ENCODE assay signal across 9 cellular contexts in the genomic region with DNA sequence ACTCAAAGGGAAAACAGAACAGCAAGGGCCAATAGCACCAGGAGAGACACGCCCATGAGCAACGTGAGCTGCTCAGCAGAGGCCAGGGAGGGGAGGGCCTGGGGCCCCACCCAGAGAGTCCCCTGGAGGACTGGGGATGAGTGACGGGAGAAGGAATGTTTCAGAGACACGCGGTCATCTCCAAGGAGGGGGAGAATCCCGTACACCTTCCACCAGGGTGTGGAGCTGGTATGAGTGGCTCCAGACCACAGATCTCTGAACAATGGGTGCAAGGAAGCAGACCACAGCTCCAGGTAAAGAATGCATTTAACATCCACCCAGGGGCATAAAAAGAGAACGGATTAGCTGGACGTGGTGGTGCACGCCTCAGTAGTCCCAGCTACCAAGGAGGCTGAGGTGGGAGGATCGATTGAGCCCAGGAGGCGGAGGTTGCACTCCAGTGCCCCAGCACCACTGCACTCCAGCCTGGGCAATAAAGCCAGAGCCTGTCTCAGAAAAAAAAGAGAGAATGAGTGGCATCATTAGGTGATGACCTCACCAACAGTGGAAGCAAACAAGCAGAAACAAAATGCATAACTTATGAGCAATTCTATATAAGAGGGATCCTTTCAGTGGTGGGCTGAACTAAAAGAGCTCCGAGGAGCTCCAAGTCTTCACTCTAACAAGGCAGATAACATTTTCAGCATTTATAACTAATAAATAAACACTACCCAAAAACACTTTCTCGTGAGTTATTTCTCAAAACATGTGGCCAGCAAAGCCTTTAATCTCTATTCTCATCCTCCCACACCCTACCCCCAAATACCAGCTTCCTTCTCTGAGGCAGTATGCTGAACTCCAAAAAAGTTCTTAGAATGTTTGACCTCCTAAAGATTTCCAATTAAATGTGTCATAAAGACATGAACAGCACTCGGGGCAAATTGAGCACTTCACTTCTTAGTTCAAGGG. TPM values are rescaled to one million over a fixed set of nuclear protein-coding genes. Genes with fewer than 3 reads are reported as not detected.
DNase-seq lines count a peak whose midpoint lies in the region; ATAC-seq and TF ChIP-seq lines count a peak whose summit lies in the region.
"Had no signal": no experiment of that assay in that cellular context is flagged by ENCODE, and none has a peak within 500 bp of the region (broad histone marks: within the 10 kb centered on the region; RNA-seq: fewer than 3 reads in every experiment).

No MANE protein-coding gene starts in this region.

- H3K9ac ChIP-seq in DND-41 (ENCODE audit: low read depth, low read length) (no peak overlapping the region), fibroblast of lung (ENCODE audit: insufficient read depth, low read length) (no peak overlapping the region)

- CTCF ChIA-PET in RWPE1 (lab: Yijun Ruan, JAX) = interaction anchor here (0.7 to 3.1 kb wide), 6 partner anchors 32 to 774 kb away, joined by 3 to 18 read pairs (median 4); no protein-coding TSS in a partner anchor

- H3K36me3 ChIP-seq in DND-41 (ENCODE audit: insufficient read depth, low read length) (peaks cover 59% of the 10 kb centered on the region), fibroblast of lung (ENCODE audit: control insufficient read depth, insufficient read depth, low read length) (peaks cover 6% of the 10 kb centered on the region), psoas muscle (ENCODE audit: insufficient read depth in 1 of 2, low read depth in 1 of 2) (peaks cover 0 to 12% of the 10 kb centered on the region in 2 donors)

- H3K4me3 ChIP-seq in DND-41 (ENCODE audit: low read depth in 1 of 2, low read length in 2 of 2) = no peak overlapping the region
- no peak overlapping the region for H3K4me3 ChIP-seq in fibroblast of lung (replicated peaks in 1 of 4; ENCODE audit: control extremely low read depth in 1 of 4, insufficient read depth in 1 of 4, low read depth in 3 of 4, low read length in 4 of 4)
- peak overlapping the region; percentile 47 for H3K4me3 ChIP-seq in psoas muscle

- peak overlapping the region; percentile 64 for H3K27ac ChIP-seq in DND-41 (ENCODE audit: low read length)
- peak overlapping the region; percentile 59 for H3K27ac ChIP-seq in RWPE1
- H3K27ac ChIP-seq in fibroblast of lung (ENCODE audit: insufficient read depth, low read length) = peak overlapping the region; percentile 13
- H3K27ac ChIP-seq in psoas muscle = peak overlapping the region; percentile 97

- H2AFZ ChIP-seq in DND-41 (ENCODE audit: low read depth, low read length) (no peak overlapping the region), fibroblast of lung (ENCODE audit: low read length) (no peak overlapping the region)

- H3K9me3 ChIP-seq in DND-41 (ENCODE audit: insufficient read depth, low read length, severe bottlenecking) = no peaks in the 10 kb centered on the region
- H3K9me3 ChIP-seq in fibroblast of lung (ENCODE audit: control insufficient read depth, insufficient read depth, low read depth, low read length) = no peaks in the 10 kb centered on the region
- H3K9me3 ChIP-seq in psoas muscle = no peaks in the 10 kb centered on the region

- whole genome bisulfite sequencing in psoas muscle, 3 donors = 37 to 56% (median 46%) methylated on average over 14 of the region's 14 CpGs

- H3K4me1 ChIP-seq in DND-41 (ENCODE audit: insufficient read depth, low read length) (peaks cover 54% of the 10 kb centered on the region), fibroblast of lung (ENCODE audit: control insufficient read depth, extremely low read depth, insufficient read depth, low read length) (peaks cover 38% of the 10 kb centered on the region), psoas muscle (peaks cover 95% of the 10 kb centered on the region)

- H3K4me2 ChIP-seq in DND-41 (ENCODE audit: insufficient read depth, low read length) (no peak overlapping the region), fibroblast of lung (ENCODE audit: extremely low read depth, insufficient read depth, low read length) (no peak overlapping the region)

- H3K79me2 ChIP-seq in DND-41 (ENCODE audit: insufficient read depth, low read length) = peaks cover 100% of the 10 kb centered on the region
- peaks cover 79% of the 10 kb centered on the region for H3K79me2 ChIP-seq in fibroblast of lung (ENCODE audit: control insufficient read depth, insufficient read depth, low read length)

- intact Hi-C loops in psoas muscle (cut with DNase I) = loop anchor here (5.0 kb wide), 2 partner anchors 54 to 59 kb away; no protein-coding TSS in a partner anchor

- TF ChIP-seq CTCF in DND-41 (IDR thresholded peaks at IDR 0.05; ENCODE audit: borderline replicate concordance, extremely low read depth, low read length, poor library complexity, severe bottlenecking) = no peak
- no peak for TF ChIP-seq CTCF in RWPE1 (conservative IDR thresholded peaks at IDR 0.05; ENCODE audit: low read depth)
- TF ChIP-seq CTCF in fibroblast of lung (conservative IDR thresholded peaks at IDR 0.05 in 1 of 2, IDR thresholded peaks at IDR 0.05 in 1 of 2; ENCODE audit: low read depth in 1 of 2, low read length in 2 of 2) = no peak
- no peak for TF ChIP-seq CTCF in psoas muscle (IDR thresholded peaks at IDR 0.05)

- ATAC-seq in DND-41 (ENCODE audit: insufficient read depth, low read depth) (no peak), psoas muscle (peak; percentile 47 to 74 (median 60)), GM19397 (IDR thresholded peaks at IDR 0.05; ENCODE audit: unreplicated experiment) (no peak), HG02610 (IDR thresholded peaks at IDR 0.05; ENCODE audit: unreplicated experiment) (no peak)

- DNase-seq in DND-41 = no peak
- peak; percentile 77 for DNase-seq in RWPE1 (ENCODE audit: low spot score)
- peak in 1 of 2 donors; percentile 60 for DNase-seq in fibroblast of lung (ENCODE audit: low read depth in 2 of 2)
- DNase-seq in psoas muscle = peak in 1 of 2 donors; percentile 64
- no peak for DNase-seq in NCI-H2029 treated with DMSO at 0.1 percent for 48 hours (lab: John Stamatoyannopoulos, UW)
- DNase-seq in activated CD8-positive, alpha-beta memory T cell treated with anti-CD3 and anti-CD28 coated beads for 24 hours = no peak
- DNase-seq: NCI-H526 had no signal

- H3K27me3 ChIP-seq in DND-41 (ENCODE audit: insufficient read depth, low read length, poor library complexity) (no peaks in the 10 kb centered on the region), fibroblast of lung (ENCODE audit: control insufficient read depth, insufficient read depth, low read length) (no peaks in the 10 kb centered on the region), psoas muscle (ENCODE audit: insufficient read depth in 3 of 3, low read length in 2 of 3) (no peaks in the 10 kb centered on the region)

- POLR2A ChIA-PET in RWPE1 (lab: Yijun Ruan, JAX; ENCODE audit: low non-redundant PET) = no interaction called here

- peaks cover 94% of the 10 kb centered on the region for H4K20me1 ChIP-seq in DND-41 (ENCODE audit: insufficient read depth, low read length)
- H4K20me1 ChIP-seq in fibroblast of lung (ENCODE audit: control insufficient read depth, extremely low read depth, insufficient read depth, low read length) = peaks cover 3% of the 10 kb centered on the region

RNA-seq across cellular contexts. Expression of a gene that starts 12.5 kb away (rescaled TPM):
- total RNA-seq in fibroblast of lung = 1,180 and 1,808 TPM in 2 replicates
- polyA plus RNA-seq in fibroblast of lung = 967 and 1,566 TPM in 2 replicates
- 630 and 1,072 TPM in 2 replicates for polyA plus RNA-seq in fibroblast of lung (2012)
- 530 and 547 TPM in 2 replicates for polyA minus RNA-seq in fibroblast of lung (ENCODE audit: low replicate concordance)
- 1,000 to 10,000 TPM in 3 of 4 donors, 100 to 1,000 TPM in 1; 885 to 1,725 (median 1,143) TPM for total RNA-seq in psoas muscle
- polyA plus RNA-seq in psoas muscle = 1,000 to 10,000 TPM in 1 of 3 donors, 100 to 1,000 TPM in 2; 634 to 1,049 (median 695) TPM

Comparison
In these comparisons a context has a peak if more than half of its experiments do, and no peak if none do; other contexts are left out.
1. ATAC-seq: peak in psoas muscle (4 of 4); none in DND-41 (single experiment), GM19397 (single experiment) and HG02610 (single experiment).
2. H3K27ac ChIP-seq: peak in every context shown above with its lines; median percentile 97 in psoas muscle; 64 in DND-41; 59 in RWPE1; 13 in fibroblast of lung.